ENCODE assay signal across 8 cellular contexts in genomic region chr20:48921883-48922867, GRCh38. TPM values are rescaled to one million over a fixed set of nuclear protein-coding genes. Genes with fewer than 3 reads are reported as not detected.
DNase-seq lines count a peak whose midpoint lies in the region; ATAC-seq and TF ChIP-seq lines count a peak whose summit lies in the region.

No MANE protein-coding gene starts in this region.

- no peaks in the 10 kb centered on the region for H3K36me3 ChIP-seq in esophagus squamous epithelium

- peak overlapping the region; percentile 76 to 98 (median 93) for H3K4me3 ChIP-seq in esophagus squamous epithelium

- no peak for TF ChIP-seq POLR2A in esophagus squamous epithelium (IDR thresholded peaks at IDR 0.05)

- no peaks in the 10 kb centered on the region for H3K9me3 Mint-ChIP-seq in T-cell
- H3K9me3 Mint-ChIP-seq in natural killer cell = peaks cover 0 to 2% of the 10 kb centered on the region in 2 donors

- H3K27me3 Mint-ChIP-seq in T-cell (no peaks in the 10 kb centered on the region), natural killer cell (ENCODE audit: low read depth in 2 of 2) (no peaks in the 10 kb centered on the region)

- CTCF ChIA-PET in T-cell (lab: Charles Lee) = interaction anchor here in 1 of 2 donors (0.6 to 0.8 kb wide), 2 partner anchors 12 to 266 kb away, joined by 3 read pairs; no protein-coding TSS in a partner anchor

- peak overlapping the region; percentile 78 to 90 for H3K27ac Mint-ChIP-seq in T-cell
- peak overlapping the region; percentile 92 to 96 for H3K27ac Mint-ChIP-seq in natural killer cell

- TF ChIP-seq CTCF in esophagus squamous epithelium (IDR thresholded peaks at IDR 0.05) (no peak), natural killer cell (IDR thresholded peaks at IDR 0.05) (no peak), GM20000 (IDR thresholded peaks at IDR 0.05; ENCODE audit: extremely low read depth, missing control alignments) (no peak)

- WGBS in esophagus squamous epithelium, 2 donors = 9 to 11% methylated on average over 21 to 31 of the region's 35 CpGs

- H3K4me3 Mint-ChIP-seq in T-cell = peak overlapping the region; percentile 86 to 98 (median 92)
- H3K4me3 Mint-ChIP-seq in natural killer cell = peak overlapping the region; percentile 90

- H3K27me3 ChIP-seq in esophagus squamous epithelium = no peaks in the 10 kb centered on the region

- H3K27ac ChIP-seq in esophagus squamous epithelium = peak overlapping the region; percentile 95 to 99 (median 97)

- DNase-seq in DMS 273 treated with DMSO at 0.1 percent for 48 hours (lab: John Stamatoyannopoulos, UW) (peak; percentile 29), HS-5 (ENCODE audit: low read depth) (peak; percentile 64), T-cell (peak in 1 of 34 experiments; percentile 10), esophagus squamous epithelium (lab: John Stamatoyannopoulos, UW) (no peak), natural killer cell (no peak), GM20000 (ENCODE audit: low spot score) (no peak), SK-N-DZ (ENCODE audit: low spot score) (no peak)

- peaks cover 55 to 61% (median 60%) of the 10 kb centered on the region in 3 donors for H3K4me1 Mint-ChIP-seq in T-cell
- peaks cover 45 to 57% of the 10 kb centered on the region in 2 donors for H3K4me1 Mint-ChIP-seq in natural killer cell

- peaks cover 15 to 62% (median 33%) of the 10 kb centered on the region in 3 donors for H3K4me1 ChIP-seq in esophagus squamous epithelium

- H3K36me3 Mint-ChIP-seq in T-cell (no peaks in the 10 kb centered on the region), natural killer cell (no peaks in the 10 kb centered on the region)

- H3K9me3 ChIP-seq in esophagus squamous epithelium = no peaks in the 10 kb centered on the region

- intact Hi-C loops in esophagus squamous epithelium (cut with DNase I) (no loop called here), natural killer cell (cut with micrococcal nuclease) (loop anchor here (1.0 kb wide), 1 partner anchor 124 kb away; the partner anchor contains the start of gene CSE1L)

- POLR2A ChIA-PET in T-cell (lab: Charles Lee) = interaction anchor here in 1 of 2 donors (0.6 to 1.1 kb wide), 3 partner anchors 9 to 110 kb away, joined by 3 to 4 read pairs (median 3); no protein-coding TSS in a partner anchor

- peak; percentile 35 for ATAC-seq in GM21381 (IDR thresholded peaks at IDR 0.05; ENCODE audit: unreplicated experiment)
- peak; percentile 56 to 59 (median 58) for ATAC-seq in T-cell (replicated peaks in 1 of 4)
- peak; percentile 34 to 64 (median 55) for ATAC-seq in natural killer cell

RNA-seq across cellular contexts. Expression of gene ARFGEF2, which starts 0.7 kb away (rescaled TPM):
- total RNA-seq in T-cell (10 to 100 TPM; 23.4 to 30.3 (median 26.0) TPM), esophagus squamous epithelium (10 to 100 TPM; 23.7 to 37.0 (median 28.1) TPM), natural killer cell (10 to 100 TPM; 22.7 to 26.9 (median 26.9) TPM)
- 20.3 and 23.5 TPM in 2 replicates for polyA plus RNA-seq in SK-N-DZ (2014; cell fraction: cytosol; rRNA removed)
- 34.1 and 35.4 TPM in 2 replicates for polyA plus RNA-seq in SK-N-DZ (2014; cell fraction: nucleus; rRNA removed)

Comparison
In these comparisons a context has a peak if more than half of its experiments do, and no peak if none do; other contexts are left out.
1. DNase-seq: peak in DMS 273 treated with DMSO at 0.1 percent for 48 hours (single experiment) and HS-5 (single experiment); none in esophagus squamous epithelium (single experiment), natural killer cell (single experiment), GM20000 (single experiment) and SK-N-DZ (single experiment).
2. Peak in every context shown above with its lines, with median percentiles within 50 percentile points of each other: ATAC-seq.